Comparison of ENCODE assay signal across 1 cellular context in the genomic region with DNA sequence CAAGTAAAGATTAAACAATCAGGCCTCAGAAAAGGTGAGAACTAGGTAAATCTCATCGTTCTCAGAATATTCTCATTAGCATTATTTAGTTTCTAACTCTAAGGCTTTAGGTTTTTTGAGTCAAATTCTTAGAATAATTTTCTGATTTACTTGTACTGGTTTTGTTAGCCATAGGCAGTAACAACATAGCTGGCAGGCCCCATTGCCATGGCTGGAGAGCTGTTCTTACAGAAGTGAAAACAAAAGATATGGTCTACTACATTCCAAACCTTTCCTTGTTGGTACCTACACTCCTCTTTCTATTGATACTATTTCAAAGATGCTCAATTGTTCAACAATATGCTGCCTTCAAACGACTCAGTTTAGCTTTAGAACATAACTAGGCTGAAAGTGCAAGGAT.
TF ChIP-seq lines count a peak whose summit lies in the region.

No MANE protein-coding gene starts in this region.

TF ChIP-seq in GM12878, 131 proteins besides CTCF, POLR2A, EP300 and RAD21:
- TF ChIP-seq NBN (IDR thresholded peaks at IDR 0.05) (no peak), NR2C2 (IDR thresholded peaks at IDR 0.05; ENCODE audit: borderline replicate concordance, control insufficient read depth, insufficient read length, low read depth) (no peak), MTA3 (IDR thresholded peaks at IDR 0.05; ENCODE audit: borderline replicate concordance, low read length) (no peak), MYC (IDR thresholded peaks at IDR 0.05; ENCODE audit: insufficient read depth, insufficient read length, insufficient replicate concordance, low read length, severe bottlenecking) (no peak)
- TF ChIP-seq, protein P1, sequence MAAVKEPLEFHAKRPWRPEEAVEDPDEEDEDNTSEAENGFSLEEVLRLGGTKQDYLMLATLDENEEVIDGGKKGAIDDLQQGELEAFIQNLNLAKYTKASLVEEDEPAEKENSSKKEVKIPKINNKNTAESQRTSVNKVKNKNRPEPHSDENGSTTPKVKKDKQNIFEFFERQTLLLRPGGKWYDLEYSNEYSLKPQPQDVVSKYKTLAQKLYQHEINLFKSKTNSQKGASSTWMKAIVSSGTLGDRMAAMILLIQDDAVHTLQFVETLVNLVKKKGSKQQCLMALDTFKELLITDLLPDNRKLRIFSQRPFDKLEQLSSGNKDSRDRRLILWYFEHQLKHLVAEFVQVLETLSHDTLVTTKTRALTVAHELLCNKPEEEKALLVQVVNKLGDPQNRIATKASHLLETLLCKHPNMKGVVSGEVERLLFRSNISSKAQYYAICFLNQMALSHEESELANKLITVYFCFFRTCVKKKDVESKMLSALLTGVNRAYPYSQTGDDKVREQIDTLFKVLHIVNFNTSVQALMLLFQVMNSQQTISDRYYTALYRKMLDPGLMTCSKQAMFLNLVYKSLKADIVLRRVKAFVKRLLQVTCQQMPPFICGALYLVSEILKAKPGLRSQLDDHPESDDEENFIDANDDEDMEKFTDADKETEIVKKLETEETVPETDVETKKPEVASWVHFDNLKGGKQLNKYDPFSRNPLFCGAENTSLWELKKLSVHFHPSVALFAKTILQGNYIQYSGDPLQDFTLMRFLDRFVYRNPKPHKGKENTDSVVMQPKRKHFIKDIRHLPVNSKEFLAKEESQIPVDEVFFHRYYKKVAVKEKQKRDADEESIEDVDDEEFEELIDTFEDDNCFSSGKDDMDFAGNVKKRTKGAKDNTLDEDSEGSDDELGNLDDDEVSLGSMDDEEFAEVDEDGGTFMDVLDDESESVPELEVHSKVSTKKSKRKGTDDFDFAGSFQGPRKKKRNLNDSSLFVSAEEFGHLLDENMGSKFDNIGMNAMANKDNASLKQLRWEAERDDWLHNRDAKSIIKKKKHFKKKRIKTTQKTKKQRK (IDR thresholded peaks at IDR 0.05; ENCODE audit: low read depth, low read length): no peak
- TF ChIP-seq, protein P2, sequence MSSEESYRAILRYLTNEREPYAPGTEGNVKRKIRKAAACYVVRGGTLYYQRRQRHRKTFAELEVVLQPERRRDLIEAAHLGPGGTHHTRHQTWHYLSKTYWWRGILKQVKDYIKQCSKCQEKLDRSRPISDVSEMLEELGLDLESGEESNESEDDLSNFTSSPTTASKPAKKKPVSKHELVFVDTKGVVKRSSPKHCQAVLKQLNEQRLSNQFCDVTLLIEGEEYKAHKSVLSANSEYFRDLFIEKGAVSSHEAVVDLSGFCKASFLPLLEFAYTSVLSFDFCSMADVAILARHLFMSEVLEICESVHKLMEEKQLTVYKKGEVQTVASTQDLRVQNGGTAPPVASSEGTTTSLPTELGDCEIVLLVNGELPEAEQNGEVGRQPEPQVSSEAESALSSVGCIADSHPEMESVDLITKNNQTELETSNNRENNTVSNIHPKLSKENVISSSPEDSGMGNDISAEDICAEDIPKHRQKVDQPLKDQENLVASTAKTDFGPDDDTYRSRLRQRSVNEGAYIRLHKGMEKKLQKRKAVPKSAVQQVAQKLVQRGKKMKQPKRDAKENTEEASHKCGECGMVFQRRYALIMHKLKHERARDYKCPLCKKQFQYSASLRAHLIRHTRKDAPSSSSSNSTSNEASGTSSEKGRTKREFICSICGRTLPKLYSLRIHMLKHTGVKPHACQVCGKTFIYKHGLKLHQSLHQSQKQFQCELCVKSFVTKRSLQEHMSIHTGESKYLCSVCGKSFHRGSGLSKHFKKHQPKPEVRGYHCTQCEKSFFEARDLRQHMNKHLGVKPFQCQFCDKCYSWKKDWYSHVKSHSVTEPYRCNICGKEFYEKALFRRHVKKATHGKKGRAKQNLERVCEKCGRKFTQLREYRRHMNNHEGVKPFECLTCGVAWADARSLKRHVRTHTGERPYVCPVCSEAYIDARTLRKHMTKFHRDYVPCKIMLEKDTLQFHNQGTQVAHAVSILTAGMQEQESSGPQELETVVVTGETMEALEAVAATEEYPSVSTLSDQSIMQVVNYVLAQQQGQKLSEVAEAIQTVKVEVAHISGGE (CRISPR knock-in tag; IDR thresholded peaks at IDR 0.05): no peak
- TF ChIP-seq, protein P3, sequence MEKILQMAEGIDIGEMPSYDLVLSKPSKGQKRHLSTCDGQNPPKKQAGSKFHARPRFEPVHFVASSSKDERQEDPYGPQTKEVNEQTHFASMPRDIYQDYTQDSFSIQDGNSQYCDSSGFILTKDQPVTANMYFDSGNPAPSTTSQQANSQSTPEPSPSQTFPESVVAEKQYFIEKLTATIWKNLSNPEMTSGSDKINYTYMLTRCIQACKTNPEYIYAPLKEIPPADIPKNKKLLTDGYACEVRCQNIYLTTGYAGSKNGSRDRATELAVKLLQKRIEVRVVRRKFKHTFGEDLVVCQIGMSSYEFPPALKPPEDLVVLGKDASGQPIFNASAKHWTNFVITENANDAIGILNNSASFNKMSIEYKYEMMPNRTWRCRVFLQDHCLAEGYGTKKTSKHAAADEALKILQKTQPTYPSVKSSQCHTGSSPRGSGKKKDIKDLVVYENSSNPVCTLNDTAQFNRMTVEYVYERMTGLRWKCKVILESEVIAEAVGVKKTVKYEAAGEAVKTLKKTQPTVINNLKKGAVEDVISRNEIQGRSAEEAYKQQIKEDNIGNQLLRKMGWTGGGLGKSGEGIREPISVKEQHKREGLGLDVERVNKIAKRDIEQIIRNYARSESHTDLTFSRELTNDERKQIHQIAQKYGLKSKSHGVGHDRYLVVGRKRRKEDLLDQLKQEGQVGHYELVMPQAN (conservative IDR thresholded peaks at IDR 0.05): no peak
- TF ChIP-seq, protein P4, sequence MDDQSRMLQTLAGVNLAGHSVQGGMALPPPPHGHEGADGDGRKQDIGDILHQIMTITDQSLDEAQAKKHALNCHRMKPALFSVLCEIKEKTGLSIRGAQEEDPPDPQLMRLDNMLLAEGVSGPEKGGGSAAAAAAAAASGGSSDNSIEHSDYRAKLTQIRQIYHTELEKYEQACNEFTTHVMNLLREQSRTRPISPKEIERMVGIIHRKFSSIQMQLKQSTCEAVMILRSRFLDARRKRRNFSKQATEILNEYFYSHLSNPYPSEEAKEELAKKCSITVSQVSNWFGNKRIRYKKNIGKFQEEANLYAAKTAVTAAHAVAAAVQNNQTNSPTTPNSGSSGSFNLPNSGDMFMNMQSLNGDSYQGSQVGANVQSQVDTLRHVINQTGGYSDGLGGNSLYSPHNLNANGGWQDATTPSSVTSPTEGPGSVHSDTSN (IDR thresholded peaks at IDR 0.05; ENCODE audit: insufficient replicate concordance, low read depth, low read length): no peak
